ENCODE assay signal across 8 cellular contexts in the genomic region with DNA sequence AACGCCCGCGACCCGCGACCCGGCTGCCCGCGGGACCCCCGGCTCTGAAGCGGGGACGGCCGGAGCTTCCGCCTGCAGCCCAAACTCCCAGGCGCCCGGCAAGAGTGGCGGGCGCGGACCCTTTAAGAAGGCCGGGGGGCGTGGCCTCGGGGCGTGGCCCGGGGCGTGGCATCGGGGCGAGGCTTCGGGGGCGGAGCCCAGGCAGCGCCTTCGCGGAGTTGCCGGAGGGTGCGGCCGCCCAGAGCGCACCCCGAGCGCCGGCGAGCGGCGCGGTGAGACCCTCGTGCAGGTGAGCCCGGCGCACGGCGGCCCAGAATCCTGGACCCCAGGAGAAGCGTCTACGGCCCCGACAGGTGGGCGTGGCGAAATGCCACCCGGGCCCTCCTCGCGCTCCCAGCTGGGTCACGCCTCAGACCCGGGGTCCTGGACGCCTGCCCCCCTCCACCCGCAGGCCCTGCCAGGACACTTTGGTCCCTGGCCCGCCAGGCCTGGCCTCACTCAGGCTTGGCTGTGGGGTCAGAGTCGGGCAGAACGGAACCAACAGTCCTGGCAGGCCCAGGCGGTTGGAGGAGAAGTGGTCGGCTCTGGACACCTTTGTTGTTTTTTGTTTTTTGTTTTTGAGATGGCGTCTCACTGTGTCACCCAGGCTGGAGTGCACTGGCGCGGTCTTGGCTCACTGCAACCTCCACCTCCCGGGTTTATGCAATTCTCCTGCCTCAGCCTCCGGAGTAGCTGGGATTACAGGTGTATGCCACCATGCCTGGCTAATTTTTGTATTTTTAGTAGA. TPM values are rescaled to one million over a fixed set of nuclear protein-coding genes. Genes with fewer than 3 reads are reported as not detected.
A peak's percentile ranks its signal among the peaks of the same experiment; 100 is the strongest.
DNase-seq lines count a peak whose midpoint lies in the region; ATAC-seq and TF ChIP-seq lines count a peak whose summit lies in the region.

No MANE protein-coding gene starts in this region.

- DNase-seq in AG04450 (ENCODE audit: low read depth, low spot score) (no peak), NCI-H510A (lab: John Stamatoyannopoulos, UW) (peak; percentile 85), mesenchymal stem cell (peak; percentile 70)
- peak; percentile 96 for DNase-seq in activated CD8-positive, alpha-beta T cell treated with anti-CD3 and anti-CD28 coated beads for 36 hours
- DNase-seq in effector CD8-positive, alpha-beta T cell (lab: John Stamatoyannopoulos, UW): peak; percentile 92
- DNase-seq in stimulated activated CD8-positive, alpha-beta memory T cell treated with anti-CD3 and anti-CD28 coated beads, Interleukin-12 subunit alpha, Interleukin-12 subunit beta, amount 100 ng/mL, for 4 hours (ENCODE audit: low read depth): peak; percentile 89

- intact Hi-C loops in activated CD8-positive, alpha-beta T cell treated with anti-CD3 and anti-CD28 coated beads for 36 hours (cut with micrococcal nuclease): no loop called here

- peaks cover 61% of the 10 kb centered on the region for H3K4me1 ChIP-seq in mesenchymal stem cell (ENCODE audit: control insufficient read depth, insufficient read depth, low read depth, low read length)

- TF ChIP-seq CTCF in AG04450 (IDR thresholded peaks at IDR 0.05; ENCODE audit: low read depth, low read length): no peak
- TF ChIP-seq CTCF in activated CD8-positive, alpha-beta T cell treated with anti-CD3 and anti-CD28 coated beads for 36 hours (IDR thresholded peaks at IDR 0.05): no peak

- CTCF ChIA-PET in AG04450 (lab: Charles Lee): interaction anchor here (1.3 kb wide), 1 partner anchor 77 kb away, joined by 4 read pairs; no protein-coding TSS in a partner anchor
- CTCF ChIA-PET in activated CD8-positive, alpha-beta T cell treated with anti-CD3 and anti-CD28 coated beads for 36 hours (lab: Charles Lee): interaction anchor here (0.8 to 1.5 kb wide), 11 partner anchors 11 to 76 kb away, joined by 3 to 9 read pairs (median 3); no protein-coding TSS in a partner anchor

- H4K91ac ChIP-seq in mesenchymal stem cell (ENCODE audit: low read length): no peak overlapping the region

- H3K27ac Mint-ChIP-seq in activated CD8-positive, alpha-beta T cell treated with anti-CD3 and anti-CD28 coated beads for 36 hours: no peak overlapping the region

- H3K4me2 ChIP-seq in mesenchymal stem cell (ENCODE audit: low read length, poor library complexity, severe bottlenecking): peak overlapping the region; percentile 95

- no peaks in the 10 kb centered on the region; the same call in 1 of the 2 replicates for H3K9me3 ChIP-seq in AG04450 (ENCODE audit: control insufficient read depth, insufficient read depth, low read length)
- no peaks in the 10 kb centered on the region for H3K9me3 ChIP-seq in mesenchymal stem cell (ENCODE audit: control insufficient read depth, low read length)

- H3K4me3 ChIP-seq in AG04450 (ENCODE audit: low read depth, low read length) (peak overlapping the region; percentile 62), mesenchymal stem cell (ENCODE audit: insufficient read depth in 1 of 2, low read depth in 1 of 2, low read length in 2 of 2) (peak overlapping the region; percentile 53 to 71)

- peaks cover 7% of the 10 kb centered on the region for H3K79me1 ChIP-seq in mesenchymal stem cell (replicated peaks; ENCODE audit: low read length, poor library complexity, severe bottlenecking)

- H2AFZ ChIP-seq in mesenchymal stem cell (ENCODE audit: low read depth, low read length): no peak overlapping the region

- H3K9ac ChIP-seq in mesenchymal stem cell (ENCODE audit: low read length): no peak overlapping the region

- no peak overlapping the region for H3K4ac ChIP-seq in mesenchymal stem cell (ENCODE audit: low read depth in 1 of 2, low read length in 2 of 2)

- no peak overlapping the region for H2AK5ac ChIP-seq in mesenchymal stem cell (ENCODE audit: low read length, severe bottlenecking)

- H3K23ac ChIP-seq in mesenchymal stem cell (ENCODE audit: low read length in 2 of 2): peak overlapping the region in 1 of 2 experiments; percentile 50

- H2BK12ac ChIP-seq in mesenchymal stem cell (ENCODE audit: low read length in 2 of 2): no peak overlapping the region

- H3K27me3 Mint-ChIP-seq in activated CD8-positive, alpha-beta T cell treated with anti-CD3 and anti-CD28 coated beads for 36 hours: peaks cover 24% of the 10 kb centered on the region

- H3K14ac ChIP-seq in mesenchymal stem cell (ENCODE audit: low read length in 2 of 2): peak overlapping the region in 1 of 2 experiments; percentile 66

- H2BK120ac ChIP-seq in mesenchymal stem cell (ENCODE audit: low read depth, low read length): no peak overlapping the region

- H3K27ac ChIP-seq in AG04450 (ENCODE audit: low read depth, low read length): no peak overlapping the region
- no peak overlapping the region for H3K27ac ChIP-seq in mesenchymal stem cell (ENCODE audit: low read length, poor library complexity, severe bottlenecking)

- WGBS in mesenchymal stem cell: 6% methylated on average over 66 of the region's 69 CpGs

- POLR2A ChIA-PET in AG04450 (lab: Yijun Ruan, JAX): interaction anchor here (1.1 kb wide), 1 partner anchor 38 kb away, joined by 4 read pairs; no protein-coding TSS in a partner anchor
- POLR2A ChIA-PET in activated CD8-positive, alpha-beta T cell treated with anti-CD3 and anti-CD28 coated beads for 36 hours (lab: Charles Lee): interaction anchor here (0.7 to 3.2 kb wide), 7 partner anchors 13 to 93 kb away, joined by 3 to 24 read pairs (median 4); a partner anchor contains a TSS

- no peaks in the 10 kb centered on the region for H3K9me3 Mint-ChIP-seq in activated CD8-positive, alpha-beta T cell treated with anti-CD3 and anti-CD28 coated beads for 36 hours

- H3K27me3 ChIP-seq in AG04450 (ENCODE audit: control insufficient read depth, insufficient read depth, low read length) (peaks cover 3% of the 10 kb centered on the region), mesenchymal stem cell (ENCODE audit: control insufficient read depth in 1 of 2, insufficient read depth in 1 of 2, low read length in 2 of 2) (peaks cover 0 to 67% of the 10 kb centered on the region in 2 experiments)

- peak overlapping the region; percentile 87 for H3K4me3 Mint-ChIP-seq in activated CD8-positive, alpha-beta T cell treated with anti-CD3 and anti-CD28 coated beads for 36 hours

- peak; percentile 51 for ATAC-seq in HG03097 (IDR thresholded peaks at IDR 0.05; ENCODE audit: low FRiP score, unreplicated experiment)
- peak; percentile 55 for ATAC-seq in activated CD8-positive, alpha-beta T cell treated with anti-CD3 and anti-CD28 coated beads for 36 hours

- H3K36me3 ChIP-seq in mesenchymal stem cell (ENCODE audit: control insufficient read depth in 1 of 2, insufficient read depth in 2 of 2, low read depth in 1 of 2, low read length in 2 of 2): peaks cover 0 to 24% of the 10 kb centered on the region in 2 experiments

- H3K4me1 Mint-ChIP-seq in activated CD8-positive, alpha-beta T cell treated with anti-CD3 and anti-CD28 coated beads for 36 hours (ENCODE audit: low read depth): peaks cover 31% of the 10 kb centered on the region

- peak overlapping the region; percentile 80 for H2BK15ac ChIP-seq in mesenchymal stem cell (ENCODE audit: low read depth, poor library complexity, severe bottlenecking)

- peak overlapping the region; percentile 67 for H4K8ac ChIP-seq in mesenchymal stem cell (ENCODE audit: low read length)

- H3K18ac ChIP-seq in mesenchymal stem cell (ENCODE audit: low read depth in 1 of 2, low read length in 2 of 2): peak overlapping the region; percentile 15 to 66

- TF ChIP-seq POLR2A in GM18526 (IDR thresholded peaks at IDR 0.05; ENCODE audit: extremely low read depth, insufficient read length): peak; percentile 44

- peaks cover 29% of the 10 kb centered on the region for H3K36me3 Mint-ChIP-seq in activated CD8-positive, alpha-beta T cell treated with anti-CD3 and anti-CD28 coated beads for 36 hours (ENCODE audit: low read depth)

- H2BK5ac ChIP-seq in mesenchymal stem cell (ENCODE audit: low read depth, low read length, poor library complexity, severe bottlenecking): no peak overlapping the region

RNA-seq across cellular contexts. Expression of a gene that starts 14.4 kb away (rescaled TPM):
- not detected in 2 replicates for polyA plus RNA-seq in AG04450 (2011; rRNA removed)
- polyA minus RNA-seq in AG04450 (2011; rRNA and poly(A)+ RNA removed): not detected in 2 replicates
- total RNA-seq in activated CD8-positive, alpha-beta T cell treated with anti-CD3 and anti-CD28 coated beads for 36 hours: not detected
- polyA plus RNA-seq in mesenchymal stem cell (2013, experiment 1 of 2): not detected
- not detected for polyA plus RNA-seq in mesenchymal stem cell (2013, experiment 2 of 2)

RNA-seq across cellular contexts. Expression of a gene that starts 39.8 kb away (rescaled TPM):
- polyA plus RNA-seq in AG04450 (2011; rRNA removed): 28.3 and 37.4 TPM in 2 replicates
- polyA minus RNA-seq in AG04450 (2011; rRNA and poly(A)+ RNA removed): 21.9 and 22.5 TPM in 2 replicates
- 10 to 100 TPM; 64.9 to 68.0 TPM for total RNA-seq in activated CD8-positive, alpha-beta T cell treated with anti-CD3 and anti-CD28 coated beads for 36 hours
- polyA plus RNA-seq in mesenchymal stem cell (2013, experiment 1 of 2): 64.9 TPM
- 62.3 TPM for polyA plus RNA-seq in mesenchymal stem cell (2013, experiment 2 of 2)

RNA-seq across cellular contexts. Expression of a gene that starts 46.4 kb away (rescaled TPM):
- polyA plus RNA-seq in AG04450 (2011; rRNA removed): 22.4 and 36.0 TPM in 2 replicates
- polyA minus RNA-seq in AG04450 (2011; rRNA and poly(A)+ RNA removed): 3.3 and 4.9 TPM in 2 replicates
- total RNA-seq in activated CD8-positive, alpha-beta T cell treated with anti-CD3 and anti-CD28 coated beads for 36 hours: 100 to 1,000 TPM in 1 of 2 experiments, 10 to 100 TPM in 1; 94.5 to 102 TPM
- 70.3 TPM for polyA plus RNA-seq in mesenchymal stem cell (2013, experiment 1 of 2)
- 75.0 TPM for polyA plus RNA-seq in mesenchymal stem cell (2013, experiment 2 of 2)

RNA-seq across cellular contexts. Expression of a gene that starts 56.2 kb away (rescaled TPM):
- polyA plus RNA-seq in AG04450 (2011; rRNA removed): 2.3 and 3.2 TPM in 2 replicates
- 0.92 and 1.1 TPM in 2 replicates for polyA minus RNA-seq in AG04450 (2011; rRNA and poly(A)+ RNA removed)
- total RNA-seq in activated CD8-positive, alpha-beta T cell treated with anti-CD3 and anti-CD28 coated beads for 36 hours: 10 to 100 TPM; 17.5 to 20.3 TPM
- polyA plus RNA-seq in mesenchymal stem cell (2013, experiment 1 of 2): 7.6 TPM
- polyA plus RNA-seq in mesenchymal stem cell (2013, experiment 2 of 2): 7.7 TPM

RNA-seq across cellular contexts. Expression of a gene that starts 59.8 kb away (rescaled TPM):
- 0.68 and 0.76 TPM in 2 replicates for polyA plus RNA-seq in AG04450 (2011; rRNA removed)
- polyA minus RNA-seq in AG04450 (2011; rRNA and poly(A)+ RNA removed): 0.51 and 0.74 TPM in 2 replicates
- total RNA-seq in activated CD8-positive, alpha-beta T cell treated with anti-CD3 and anti-CD28 coated beads for 36 hours: 1 to 10 TPM; 5.7 to 9.0 TPM
- 28.5 TPM for polyA plus RNA-seq in mesenchymal stem cell (2013, experiment 1 of 2)
- polyA plus RNA-seq in mesenchymal stem cell (2013, experiment 2 of 2): 25.8 TPM
